26 cellular contexts compared by ENCODE assay signal in the genomic region with DNA sequence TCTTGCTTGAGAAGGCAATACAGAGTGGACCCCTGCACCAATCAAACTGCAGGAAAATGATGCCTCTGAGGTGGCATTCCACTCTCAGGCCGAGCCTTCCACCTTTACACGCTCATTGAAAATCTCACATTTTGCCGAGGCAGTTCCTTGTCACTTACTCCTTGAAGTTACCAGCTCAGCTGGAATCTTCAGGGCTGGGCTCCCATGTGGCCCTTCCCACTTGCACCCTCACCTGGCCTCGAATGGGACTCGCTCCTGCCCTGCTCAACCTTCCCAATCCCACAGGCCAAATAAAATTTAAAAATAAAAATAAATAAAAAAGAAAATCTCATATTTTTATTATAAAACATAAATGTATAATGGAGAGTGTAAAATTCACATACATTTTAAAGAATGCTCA.
DNase-seq lines count a peak whose midpoint lies in the region; ATAC-seq, FAIRE-seq and TF ChIP-seq lines count a peak whose summit lies in the region.
"Had no signal": no experiment of that assay in that cellular context is flagged by ENCODE, and none has a peak within 500 bp of the region (broad histone marks: within the 10 kb centered on the region; RNA-seq: fewer than 3 reads in every experiment).

No MANE protein-coding gene starts in this region.

- peak overlapping the region; percentile 32; the same call in 1 of the 2 replicates for H3K18ac ChIP-seq in H1 (ENCODE audit: extremely low read depth, low read length)

- H3F3A ChIP-seq in GM23338 (replicated peaks; ENCODE audit: low read depth): no peaks in the 10 kb centered on the region

- DNase-seq in GM23338 (ENCODE audit: low spot score): peak; percentile 32
- no peak for DNase-seq in H1 (ENCODE audit: low read depth in 1 of 2, low spot score in 2 of 2)
- DNase-seq in iPS-NIHi11 (ENCODE audit: low spot score): peak; percentile 14
- no peak for DNase-seq in testis
- DNase-seq in AG08395 (ENCODE audit: low spot score): no peak
- no peak for DNase-seq in SHP77 treated with DMSO at 0.1 percent for 48 hours (lab: John Stamatoyannopoulos, UW)
- DNase-seq: 8988T; ACHN; Caco-2; CD4-positive, CD25-positive, alpha-beta regulatory T cell; CD8-positive, alpha-beta T cell; DMS 273 treated with DMSO at 0.1 percent for 48 hours; DMS79; EL; GDM1; GM23248; HCEC 1CT had no signal

- H3K36me3 ChIP-seq in GM23338 (ENCODE audit: insufficient read depth): no peaks in the 10 kb centered on the region
- no peaks in the 10 kb centered on the region for H3K36me3 ChIP-seq in H1 (ENCODE audit: control insufficient read depth in 2 of 4, insufficient read depth in 4 of 4, low read length in 3 of 4)
- H3K36me3 ChIP-seq in testis (ENCODE audit: low read depth, missing control alignments): no peaks in the 10 kb centered on the region
- H3K36me3 ChIP-seq: BLaER1 had no signal

- peak overlapping the region; percentile 60; the same call in 1 of the 2 replicates for H2AFZ ChIP-seq in GM23338
- no peak overlapping the region for H2AFZ ChIP-seq in H1 (ENCODE audit: low read length)
- H2AFZ ChIP-seq: GM23248 had no signal

- no peaks in the 10 kb centered on the region; the same call in 1 of the 2 replicates for H3K23me2 ChIP-seq in H1 (ENCODE audit: low read depth, low read length)

- POLR2A ChIA-PET in H1 (lab: Charles Lee; ENCODE audit: partially characterized antibody): no interaction called here

- no peak overlapping the region for H3K4me3 ChIP-seq in GM23338
- H3K4me3 ChIP-seq in H1 (ENCODE audit: extremely low read depth in 1 of 4, insufficient read depth in 2 of 4, low read depth in 3 of 4, low read length in 4 of 4): no peak overlapping the region
- peak overlapping the region; percentile 0 to 24 for H3K4me3 ChIP-seq in testis
- H3K4me3 ChIP-seq: A549, BLaER1, GM23248 had no signal

- 0 out of 2 replicates have a peak overlapping the region, but pooled peaks have one; percentile 39 for H2AK5ac ChIP-seq in H1 (ENCODE audit: low read depth, low read length)

- H4K20me1 ChIP-seq in GM23338 (replicated peaks; ENCODE audit: insufficient read depth) (no peaks in the 10 kb centered on the region), H1 (replicated peaks in 1 of 2; ENCODE audit: control insufficient read depth in 1 of 2, insufficient read depth in 2 of 2, low read length in 2 of 2) (no peaks in the 10 kb centered on the region)
- H4K20me1 ChIP-seq: BLaER1 had no signal

- no peak for TF ChIP-seq POLR2A in H1 (IDR thresholded peaks at IDR 0.05; ENCODE audit: control extremely low read depth in 1 of 2, low read depth in 2 of 2, low read length in 2 of 2)
- TF ChIP-seq POLR2A in testis (IDR thresholded peaks at IDR 0.05): no peak

- no peak for FAIRE-seq in H1 (lab: Jason Lieb, UNC)
- FAIRE-seq: A549, D721Med, GM12891, GM18507, H54 had no signal

- H3K4ac ChIP-seq in H1 (replicated peaks; ENCODE audit: insufficient read length, low read depth, low read length): no peak overlapping the region

- H3K4me3 Mint-ChIP-seq in GM23338: no peak overlapping the region
- H3K4me3 Mint-ChIP-seq: B cell; CD4-positive, CD25-positive, alpha-beta regulatory T cell; CD8-positive, alpha-beta T cell had no signal

- no peak overlapping the region for H4K8ac ChIP-seq in H1 (ENCODE audit: extremely low read depth, insufficient read depth, low read length)

- H3K9me2 ChIP-seq in GM23338 (ENCODE audit: insufficient read depth): peaks cover under 1% of the 10 kb centered on the region

- no peak overlapping the region for H2BK5ac ChIP-seq in H1 (ENCODE audit: low read depth, low read length)

- H3K36me3 Mint-ChIP-seq in GM23338 (ENCODE audit: low read depth): peaks cover 22% of the 10 kb centered on the region
- H3K36me3 Mint-ChIP-seq: CD4-positive, CD25-positive, alpha-beta regulatory T cell; CD8-positive, alpha-beta T cell had no signal

- TF ChIP-seq EP300 in H1 (IDR thresholded peaks at IDR 0.05; ENCODE audit: borderline replicate concordance in 1 of 2, low read depth in 2 of 2, low read length in 2 of 2): no peak

- TF ChIP-seq RAD21 in H1 (IDR thresholded peaks at IDR 0.05 in 1 of 2, conservative IDR thresholded peaks at IDR 0.05 in 1 of 2; ENCODE audit: low read depth in 2 of 2, low read length in 2 of 2): peak; percentile 43 to 62

- peak overlapping the region; percentile 24 for H2BK120ac ChIP-seq in H1 (replicated peaks; ENCODE audit: low read depth, low read length)

- no peak overlapping the region for H3K56ac ChIP-seq in H1 (replicated peaks; ENCODE audit: insufficient read length, low read depth, low read length)

- H3K14ac ChIP-seq in H1 (ENCODE audit: insufficient read length): no peak overlapping the region

- ATAC-seq in GM23338: peak; percentile 51
- ATAC-seq in GM21515 (IDR thresholded peaks at IDR 0.05; ENCODE audit: unreplicated experiment): no peak
- ATAC-seq: A549; CD8-positive, alpha-beta T cell had no signal

- H3K4me2 ChIP-seq in GM23338 (no peak overlapping the region), H1 (ENCODE audit: insufficient read depth in 1 of 2, low read depth in 2 of 2, low read length in 2 of 2) (no peak overlapping the region)
- H3K4me2 ChIP-seq: A549, BLaER1 had no signal

- H4K91ac ChIP-seq in H1 (replicated peaks; ENCODE audit: insufficient read length, low read length): no peak overlapping the region

- no peak overlapping the region for H2BK15ac ChIP-seq in H1 (ENCODE audit: low read length)

- no peaks in the 10 kb centered on the region for H3K79me1 ChIP-seq in H1 (ENCODE audit: low read depth, low read length)

- intact Hi-C loops in testis (cut with DNase I; ENCODE audit: low total_unique reads): no loop called here

- H3K9ac ChIP-seq in H1 (replicated peaks in 1 of 4; ENCODE audit: extremely low read depth in 1 of 4, low read depth in 3 of 4, low read length in 3 of 4): no peak overlapping the region
- H3K9ac ChIP-seq: BLaER1, GM23248 had no signal

- CTCF ChIA-PET in H1 (lab: Charles Lee; ENCODE audit: partially characterized antibody): interaction anchor here (1.4 kb wide), 1 partner anchor 16 kb away, joined by 4 read pairs; no protein-coding TSS in a partner anchor

- H3K4me1 Mint-ChIP-seq in GM23338: peaks cover 7% of the 10 kb centered on the region; the same call in 2 of the 3 replicates
- H3K4me1 Mint-ChIP-seq: B cell; CD4-positive, CD25-positive, alpha-beta regulatory T cell had no signal

- H2BK20ac ChIP-seq in H1 (ENCODE audit: low read length): no peak overlapping the region

- H3K9me3 Mint-ChIP-seq in GM23338: peaks cover 11% of the 10 kb centered on the region

- H3K27ac ChIP-seq in GM23338 (ENCODE audit: low read depth) (no peak overlapping the region), H1 (ENCODE audit: low read depth, low read length) (no peak overlapping the region), testis (no peak overlapping the region)
- H3K27ac ChIP-seq: A549, BLaER1, C4-2B, GM23248 had no signal

- H3K27ac Mint-ChIP-seq in GM23338: no peak overlapping the region
- H3K27ac Mint-ChIP-seq: B cell; CD4-positive, CD25-positive, alpha-beta regulatory T cell; CD8-positive, alpha-beta T cell had no signal

- peak in 1 of 2 experiments; percentile 46; a peak in 3 of 4 replicates for TF ChIP-seq CTCF in GM23338 (conservative IDR thresholded peaks at IDR 0.05; ENCODE audit: low read depth in 2 of 2)
- peak; percentile 14 to 28 (median 26); a peak in 3 of 4 replicates for TF ChIP-seq CTCF in H1 (IDR thresholded peaks at IDR 0.05; ENCODE audit: control extremely low read depth in 1 of 3, insufficient read depth in 1 of 3, low read depth in 1 of 3, low read length in 3 of 3)
- no peak for TF ChIP-seq CTCF in testis (IDR thresholded peaks at IDR 0.05)

- no peak overlapping the region for H3K23ac ChIP-seq in H1 (ENCODE audit: insufficient read length)

- no peaks in the 10 kb centered on the region for H3K79me2 ChIP-seq in GM23338 (replicated peaks; ENCODE audit: insufficient read depth)
- H3K79me2 ChIP-seq in H1 (ENCODE audit: control insufficient read depth in 1 of 2, insufficient read depth in 2 of 2, low read length in 2 of 2): no peaks in the 10 kb centered on the region

- peaks cover 2% of the 10 kb centered on the region for H3K27me3 Mint-ChIP-seq in GM23338 (ENCODE audit: insufficient read depth, low read depth, poor library complexity)
- H3K27me3 Mint-ChIP-seq: B cell; CD4-positive, CD25-positive, alpha-beta regulatory T cell had no signal

- H3K4me1 ChIP-seq in GM23338 (ENCODE audit: insufficient read depth) (no peaks in the 10 kb centered on the region), H1 (replicated peaks in 1 of 4; ENCODE audit: control insufficient read depth in 3 of 4, insufficient read depth in 4 of 4, low read length in 3 of 4) (no peaks in the 10 kb centered on the region), testis (no peaks in the 10 kb centered on the region)
- H3K4me1 ChIP-seq: A549, BLaER1, Caco-2 had no signal

- H3K9me3 ChIP-seq in H1 (ENCODE audit: insufficient read depth in 2 of 2, low read depth in 1 of 2, low read length in 1 of 2) (no peaks in the 10 kb centered on the region), testis (no peaks in the 10 kb centered on the region)
- H3K9me3 ChIP-seq: A549, BLaER1, Caco-2 had no signal

- WGBS in H1 (ENCODE audit: extremely low coverage in 1 of 2, insufficient coverage in 1 of 2, insufficient read length in 1 of 2, insufficient replicate concordance in 2 of 2, low coverage in 1 of 2, low lambda C conversion rate in 2 of 2, missing lambda C conversion rate in 1 of 2), 2 experiments: 95% methylated on average over 5 of the region's 5 CpGs; no CpG with 5 or more reads in 1 of the 2 experiments
- 52 to 59% methylated on average over 5 of the region's 5 CpGs for WGBS in testis, 2 donors

- no peak overlapping the region for H4K5ac ChIP-seq in H1 (ENCODE audit: insufficient read length, low read depth, low read length)

- H3K27me3 ChIP-seq in GM23338 (ENCODE audit: insufficient read depth) (no peaks in the 10 kb centered on the region), H1 (replicated peaks in 1 of 4; ENCODE audit: control insufficient read depth in 3 of 4, extremely low read depth in 1 of 4, insufficient read depth in 3 of 4, low read length in 3 of 4) (no peaks in the 10 kb centered on the region), testis (no peaks in the 10 kb centered on the region)
- H3K27me3 ChIP-seq: BLaER1 had no signal

- peak overlapping the region; percentile 50; the same call in 1 of the 2 replicates for H2BK12ac ChIP-seq in H1 (ENCODE audit: low read depth, low read length)

TF ChIP-seq in GM23338, 12 proteins besides CTCF, POLR2A, EP300 and RAD21 (continues in another document):
- TF ChIP-seq NANOG (IDR thresholded peaks at IDR 0.05; ENCODE audit: borderline replicate concordance): no peak

TF ChIP-seq in H1, 55 proteins besides CTCF, POLR2A, EP300 and RAD21 (continues in another document):
- no peak for TF ChIP-seq BACH1 (IDR thresholded peaks at IDR 0.05; ENCODE audit: low read length)

Comparison
In these comparisons a context has a peak if more than half of its experiments do, and no peak if none do; other contexts are left out.
1. DNase-seq: peak in GM23338 (single experiment) and iPS-NIHi11 (single experiment); none in H1 (0 of 2), testis (single experiment), AG08395 (single experiment) and SHP77 treated with DMSO at 0.1 percent for 48 hours (single experiment).
2. H3K4me3 ChIP-seq: peak in testis (2 of 2); none in GM23338 (single experiment) and H1 (0 of 4).
3. CTCF ChIP-seq: peak in H1 (3 of 3); none in testis (0 of 3).